In the genomic region with DNA sequence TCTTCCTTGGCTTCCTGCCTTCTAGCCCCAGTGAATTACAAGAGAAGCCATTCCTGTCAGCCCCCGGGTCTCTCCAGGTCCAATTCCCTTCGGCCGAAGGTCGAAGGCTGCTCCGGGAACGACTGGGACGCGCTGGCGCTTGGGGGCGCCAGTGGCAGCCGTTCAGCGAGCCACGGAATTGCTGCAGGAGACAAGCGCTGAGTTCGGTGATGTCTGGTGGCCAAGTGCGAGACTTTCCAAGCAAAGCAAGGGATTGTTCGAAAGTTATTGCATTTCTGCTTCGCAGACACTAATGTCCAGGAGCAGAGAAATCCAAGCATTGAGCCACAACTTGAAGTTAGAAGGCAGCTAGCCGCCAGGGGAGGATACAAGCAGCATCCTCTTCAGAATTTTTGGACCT, we compare ENCODE assay signal across 7 cellular contexts. TPM values are rescaled to one million over a fixed set of nuclear protein-coding genes. Genes with fewer than 3 reads are reported as not detected.
A peak's percentile ranks its signal among the peaks of the same experiment; 100 is the strongest.
DNase-seq lines count a peak whose midpoint lies in the region; ATAC-seq and TF ChIP-seq lines count a peak whose summit lies in the region.

No MANE protein-coding gene starts in this region.

- H3K18ac ChIP-seq in mesenchymal stem cell (ENCODE audit: low read depth in 1 of 2, low read length in 2 of 2) = no peak overlapping the region

- no peak overlapping the region for H3K23ac ChIP-seq in mesenchymal stem cell (ENCODE audit: low read length in 2 of 2)

- H2BK120ac ChIP-seq in mesenchymal stem cell (ENCODE audit: low read depth, low read length) = no peak overlapping the region

- no peaks in the 10 kb centered on the region for H3K36me3 ChIP-seq in mesenchymal stem cell (ENCODE audit: control insufficient read depth in 1 of 2, insufficient read depth in 2 of 2, low read depth in 1 of 2, low read length in 2 of 2)

- H4K91ac ChIP-seq in mesenchymal stem cell (ENCODE audit: low read length) = no peak overlapping the region

- no peak overlapping the region for H2AK5ac ChIP-seq in mesenchymal stem cell (ENCODE audit: low read length, severe bottlenecking)

- peaks cover 24% of the 10 kb centered on the region for H3K4me1 ChIP-seq in mesenchymal stem cell (ENCODE audit: control insufficient read depth, insufficient read depth, low read depth, low read length)

- DNase-seq in GM12864 (ENCODE audit: low read depth) (no peak), LNCaP clone FGC (ENCODE audit: low read depth) (no peak), choroid plexus epithelial cell (ENCODE audit: low read depth) (peak; percentile 42), mesenchymal stem cell (peak; percentile 44), NCI-H2171 treated with DMSO at 0.1 percent for 48 hours (lab: John Stamatoyannopoulos, UW) (no peak)

- H2BK5ac ChIP-seq in mesenchymal stem cell (ENCODE audit: low read depth, low read length, poor library complexity, severe bottlenecking) = no peak overlapping the region

- TF ChIP-seq CTCF in GM12864 (IDR thresholded peaks at IDR 0.05; ENCODE audit: low read depth, low read length, missing control alignments) = peak; percentile 18
- TF ChIP-seq CTCF in LNCaP clone FGC (IDR thresholded peaks at IDR 0.05; ENCODE audit: control insufficient read depth, extremely low read depth, insufficient read depth) = peak; percentile 58
- TF ChIP-seq CTCF in choroid plexus epithelial cell (conservative IDR thresholded peaks at IDR 0.05; ENCODE audit: low read depth, low read length) = peak; percentile 70

- ATAC-seq in HG02678 (IDR thresholded peaks at IDR 0.05; ENCODE audit: unreplicated experiment) (no peak), HG02840 (IDR thresholded peaks at IDR 0.05; ENCODE audit: low FRiP score, unreplicated experiment) (no peak)

- no peak overlapping the region for H3K14ac ChIP-seq in mesenchymal stem cell (ENCODE audit: low read length in 2 of 2)

- WGBS in mesenchymal stem cell = 6% methylated on average over 19 of the region's 19 CpGs

- H2AFZ ChIP-seq in mesenchymal stem cell (ENCODE audit: low read depth, low read length) = peak overlapping the region; percentile 14

- no peak overlapping the region for H2BK15ac ChIP-seq in mesenchymal stem cell (ENCODE audit: low read depth, poor library complexity, severe bottlenecking)

- H3K79me1 ChIP-seq in mesenchymal stem cell (replicated peaks; ENCODE audit: low read length, poor library complexity, severe bottlenecking) = no peaks in the 10 kb centered on the region

- peaks cover 15 to 68% of the 10 kb centered on the region in 2 experiments for H3K27me3 ChIP-seq in mesenchymal stem cell (ENCODE audit: control insufficient read depth in 1 of 2, insufficient read depth in 1 of 2, low read length in 2 of 2)

- no peak overlapping the region for H3K9ac ChIP-seq in mesenchymal stem cell (ENCODE audit: low read length)

- H3K27ac ChIP-seq in mesenchymal stem cell (ENCODE audit: low read length, poor library complexity, severe bottlenecking) = no peak overlapping the region

- no peak overlapping the region for H4K8ac ChIP-seq in mesenchymal stem cell (ENCODE audit: low read length)

- H2BK12ac ChIP-seq in mesenchymal stem cell (ENCODE audit: low read length in 2 of 2) = no peak overlapping the region

- H3K4me3 ChIP-seq in GM12864 (ENCODE audit: low read depth, low read length) = no peak overlapping the region
- H3K4me3 ChIP-seq in LNCaP clone FGC (ENCODE audit: low read depth, low read length) = no peak overlapping the region
- peak overlapping the region; percentile 22 for H3K4me3 ChIP-seq in choroid plexus epithelial cell (ENCODE audit: low read depth, low read length)
- peak overlapping the region; percentile 8 to 81 for H3K4me3 ChIP-seq in mesenchymal stem cell (ENCODE audit: insufficient read depth in 1 of 2, low read depth in 1 of 2, low read length in 2 of 2)

- H3K4me2 ChIP-seq in mesenchymal stem cell (ENCODE audit: low read length, poor library complexity, severe bottlenecking) = peak overlapping the region; percentile 89

- no peak overlapping the region for H3K4ac ChIP-seq in mesenchymal stem cell (ENCODE audit: low read depth in 1 of 2, low read length in 2 of 2)

- no peaks in the 10 kb centered on the region for H3K9me3 ChIP-seq in mesenchymal stem cell (ENCODE audit: control insufficient read depth, low read length)

RNA-seq across cellular contexts. Expression of a gene that starts 1.1 kb away (rescaled TPM):
- 0.10 TPM for polyA plus RNA-seq in mesenchymal stem cell (2013, experiment 1 of 2)
- 0.03 TPM for polyA plus RNA-seq in mesenchymal stem cell (2013, experiment 2 of 2)

Comparison
In these comparisons a context has a peak if more than half of its experiments do, and no peak if none do; other contexts are left out.
1. DNase-seq: peak in choroid plexus epithelial cell (single experiment) and mesenchymal stem cell (single experiment); none in GM12864 (single experiment), LNCaP clone FGC (single experiment) and NCI-H2171 treated with DMSO at 0.1 percent for 48 hours (single experiment).
2. H3K4me3 ChIP-seq: peak in choroid plexus epithelial cell (single experiment) and mesenchymal stem cell (2 of 2); none in GM12864 (single experiment) and LNCaP clone FGC (single experiment).
3. CTCF ChIP-seq: peak in every context shown above with its lines; median percentile 70 in choroid plexus epithelial cell; 58 in LNCaP clone FGC; 18 in GM12864.